In the genomic region with DNA sequence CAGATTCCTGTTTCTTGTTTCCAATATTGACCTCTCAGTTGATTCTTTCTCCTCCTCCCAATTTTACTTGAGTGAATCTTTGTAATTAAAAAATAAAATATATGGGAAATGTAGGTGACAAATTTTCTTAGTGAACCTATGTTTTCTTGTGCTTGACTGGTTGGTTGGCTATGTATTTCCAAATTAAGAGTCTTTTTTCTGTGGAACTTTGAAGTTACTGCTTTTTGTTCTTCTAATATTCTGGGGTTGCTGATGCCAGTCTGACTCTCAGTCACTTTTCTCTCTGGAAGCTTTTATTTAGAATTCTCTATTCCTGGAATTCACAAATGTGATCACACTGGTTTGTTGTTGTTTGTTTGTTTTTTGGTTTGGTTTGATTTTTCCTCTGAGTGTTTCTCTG, we compare ENCODE assay signal across 30 cellular contexts. TPM values are rescaled to one million over a fixed set of nuclear protein-coding genes. Genes with fewer than 3 reads are reported as not detected.
DNase-seq lines count a peak whose midpoint lies in the region; ATAC-seq and TF ChIP-seq lines count a peak whose summit lies in the region.
"Had no signal": no experiment of that assay in that cellular context is flagged by ENCODE, and none has a peak within 500 bp of the region (broad histone marks: within the 10 kb centered on the region; RNA-seq: fewer than 3 reads in every experiment).

No MANE protein-coding gene starts in this region.

- POLR2A ChIA-PET in CD8-positive, alpha-beta T cell (lab: Charles Lee): no interaction called here

- DNase-seq in CD14-positive monocyte (ENCODE audit: low spot score) (no peak), prostate gland (ENCODE audit: low spot score) (no peak), suprapubic skin (ENCODE audit: low spot score in 2 of 2) (no peak)
- no peak for DNase-seq in CD8-positive, alpha-beta T cell
- no peak for DNase-seq in central memory CD8-positive, alpha-beta T cell (ENCODE audit: low spot score in 2 of 2)
- no peak for DNase-seq in stimulated activated CD4-positive, alpha-beta T cell treated with anti-CD3 and anti-CD28 coated beads, Interleukin-1b, Interleukin-23, amount 100 ng/mL, for 48 hours
- DNase-seq: activated CD4-positive, alpha-beta memory T cell treated with anti-CD3 and anti-CD28 coated beads, Interleukin-2, amount 10 ng/mL, durations not matched to agents 7 days and 5 days; activated CD4-positive, CD25-positive, alpha-beta regulatory T cell treated with anti-CD3 and anti-CD28 coated beads, Interleukin-2, amount 50 U/mL, for 72 hours; activated CD8-positive, alpha-beta memory T cell treated with anti-CD3 and anti-CD28 coated beads, Interleukin-2, amount 50 U/mL, for 4 hours; activated effector memory CD4-positive, alpha-beta T cell treated with anti-CD3 and anti-CD28 coated beads, Interleukin-2, amount 50 U/mL, for 16 hours; caudate nucleus; cortex of kidney; DMS153; Kasumi-1; left ventricle myocardium superior; midbrain; naive B cell; NCI-H1436 treated with DMSO at 0.1 percent for 48 hours; NCI-H2081 treated with DMSO at 0.1 percent for 48 hours; NCI-H2227 treated with DMSO at 0.1 percent for 48 hours; NCI-H526 treated with DMSO at 0.1 percent for 48 hours; SK-N-SH; stimulated activated naive CD4-positive, alpha-beta T cell treated with Interleukin-2 at 50 U/mL for 16 hours had no signal

- ATAC-seq in CD8-positive, alpha-beta T cell: no peak
- ATAC-seq in central memory CD8-positive, alpha-beta T cell (replicated peaks; ENCODE audit: extremely low read depth, poor library complexity, severe bottlenecking): no peak
- ATAC-seq in GM21825 (IDR thresholded peaks at IDR 0.05; ENCODE audit: unreplicated experiment): no peak
- ATAC-seq: esophagus mucosa, GM12878, left ventricle myocardium superior, Right ventricle myocardium inferior had no signal

- TF ChIP-seq CTCF in CD14-positive monocyte (IDR thresholded peaks at IDR 0.05) (no peak), neutrophil (IDR thresholded peaks at IDR 0.05) (no peak), prostate gland (IDR thresholded peaks at IDR 0.05) (no peak), suprapubic skin (IDR thresholded peaks at IDR 0.05) (no peak)
- TF ChIP-seq CTCF in CD8-positive, alpha-beta T cell (IDR thresholded peaks at IDR 0.05): no peak

- no peak for TF ChIP-seq EP300 in suprapubic skin (IDR thresholded peaks at IDR 0.05)

- H3K36me3 Mint-ChIP-seq in CD14-positive monocyte: peaks cover 23 to 36% of the 10 kb centered on the region in 2 donors
- H3K36me3 Mint-ChIP-seq in CD8-positive, alpha-beta T cell: peaks cover 39% of the 10 kb centered on the region
- peaks cover 31% of the 10 kb centered on the region for H3K36me3 Mint-ChIP-seq in central memory CD8-positive, alpha-beta T cell (ENCODE audit: insufficient read depth)
- H3K36me3 Mint-ChIP-seq: naive B cell had no signal

- intact Hi-C loops in CD14-positive monocyte (cut with micrococcal nuclease) (no loop called here), prostate gland (cut with DNase I) (no loop called here)
- intact Hi-C loops in CD8-positive, alpha-beta T cell (cut with DNase I, micrococcal nuclease): no loop called here

- H3K27ac Mint-ChIP-seq in CD14-positive monocyte: peak overlapping the region in 5 of 7 donors; percentile 17 to 38 (median 27)
- H3K27ac Mint-ChIP-seq in CD8-positive, alpha-beta T cell: peak overlapping the region; percentile 46
- peak overlapping the region; percentile 68 for H3K27ac Mint-ChIP-seq in central memory CD8-positive, alpha-beta T cell (ENCODE audit: low read depth)
- H3K27ac Mint-ChIP-seq: activated CD4-positive, alpha-beta memory T cell treated with anti-CD3 and anti-CD28 coated beads, Interleukin-2, amount 10 ng/mL, durations not matched to agents 7 days and 5 days; T-helper 1 cell treated with Interleukin-12 subunit alpha and Interleukin-12 subunit beta and Interleukin-4 antibody, amounts not matched to agents 30 μg/mL and 1 μg/mL, for 36 hours had no signal

- no peaks in the 10 kb centered on the region for H3K27me3 Mint-ChIP-seq in CD14-positive monocyte (ENCODE audit: low read depth in 3 of 3)
- H3K27me3 Mint-ChIP-seq in CD8-positive, alpha-beta T cell (ENCODE audit: low read depth): no peaks in the 10 kb centered on the region
- no peaks in the 10 kb centered on the region for H3K27me3 Mint-ChIP-seq in central memory CD8-positive, alpha-beta T cell
- H3K27me3 Mint-ChIP-seq: activated CD4-positive, alpha-beta memory T cell treated with anti-CD3 and anti-CD28 coated beads, Interleukin-2, amount 10 ng/mL, durations not matched to agents 7 days and 5 days; naive B cell had no signal

- H3K4me1 Mint-ChIP-seq in CD14-positive monocyte: peaks cover 67% of the 10 kb centered on the region
- H3K4me1 Mint-ChIP-seq in CD8-positive, alpha-beta T cell (ENCODE audit: low read depth): peaks cover 82% of the 10 kb centered on the region
- H3K4me1 Mint-ChIP-seq in central memory CD8-positive, alpha-beta T cell: peaks cover 69% of the 10 kb centered on the region

- H3K4me3 Mint-ChIP-seq in CD14-positive monocyte: no peak overlapping the region
- H3K4me3 Mint-ChIP-seq in CD8-positive, alpha-beta T cell: peak overlapping the region; percentile 9
- peak overlapping the region; percentile 33 for H3K4me3 Mint-ChIP-seq in central memory CD8-positive, alpha-beta T cell
- H3K4me3 Mint-ChIP-seq: activated CD4-positive, alpha-beta memory T cell treated with anti-CD3 and anti-CD28 coated beads, Interleukin-2, amount 10 ng/mL, durations not matched to agents 7 days and 5 days; T-helper 1 cell treated with Interleukin-12 subunit alpha and Interleukin-12 subunit beta and Interleukin-4 antibody, amounts not matched to agents 30 μg/mL and 1 μg/mL, for 36 hours had no signal

- CTCF ChIA-PET in CD8-positive, alpha-beta T cell (lab: Charles Lee): interaction anchor here (1.4 kb wide), 1 partner anchor 39 kb away, joined by 4 read pairs; no protein-coding TSS in a partner anchor

- TF ChIP-seq POLR2A in prostate gland (IDR thresholded peaks at IDR 0.05) (no peak), suprapubic skin (IDR thresholded peaks at IDR 0.05) (no peak)

- H3K27ac ChIP-seq in CD8-positive, alpha-beta T cell (ENCODE audit: low read depth, low read length): no peak overlapping the region
- peak overlapping the region; percentile 68 for H3K27ac ChIP-seq in neutrophil
- no peak overlapping the region for H3K27ac ChIP-seq in prostate gland
- no peak overlapping the region for H3K27ac ChIP-seq in suprapubic skin

- peaks cover 4% of the 10 kb centered on the region for H3K36me3 ChIP-seq in CD8-positive, alpha-beta T cell (ENCODE audit: insufficient read depth, low read length)
- H3K36me3 ChIP-seq in neutrophil (peaks cover 10% of the 10 kb centered on the region), prostate gland (no peaks in the 10 kb centered on the region), suprapubic skin (peaks cover 4% of the 10 kb centered on the region)

- no peaks in the 10 kb centered on the region for H3K27me3 ChIP-seq in CD8-positive, alpha-beta T cell (ENCODE audit: insufficient read depth, low read length)
- no peaks in the 10 kb centered on the region for H3K27me3 ChIP-seq in neutrophil
- H3K27me3 ChIP-seq in prostate gland (replicated peaks; ENCODE audit: insufficient read depth): no peaks in the 10 kb centered on the region
- no peaks in the 10 kb centered on the region for H3K27me3 ChIP-seq in suprapubic skin

- H3K4me3 ChIP-seq in CD8-positive, alpha-beta T cell (ENCODE audit: low read depth, low read length): no peak overlapping the region
- H3K4me3 ChIP-seq in neutrophil (ENCODE audit: low read depth in 1 of 2, low read length in 1 of 2) (no peak overlapping the region), prostate gland (no peak overlapping the region), suprapubic skin (no peak overlapping the region)
- H3K4me3 ChIP-seq: GM12878, HAP-1 had no signal

- H3K9me3 Mint-ChIP-seq in CD14-positive monocyte: no peaks in the 10 kb centered on the region
- H3K9me3 Mint-ChIP-seq in CD8-positive, alpha-beta T cell: no peaks in the 10 kb centered on the region
- H3K9me3 Mint-ChIP-seq in central memory CD8-positive, alpha-beta T cell: no peaks in the 10 kb centered on the region
- H3K9me3 Mint-ChIP-seq: activated CD4-positive, alpha-beta memory T cell treated with anti-CD3 and anti-CD28 coated beads, Interleukin-2, amount 10 ng/mL, durations not matched to agents 7 days and 5 days; naive B cell; T-helper 1 cell treated with Interleukin-12 subunit alpha and Interleukin-12 subunit beta and Interleukin-4 antibody, amounts not matched to agents 30 μg/mL and 1 μg/mL, for 36 hours had no signal

- no peaks in the 10 kb centered on the region for H3K9me3 ChIP-seq in CD8-positive, alpha-beta T cell (ENCODE audit: low read length)
- H3K9me3 ChIP-seq in neutrophil (no peaks in the 10 kb centered on the region), prostate gland (no peaks in the 10 kb centered on the region), suprapubic skin (no peaks in the 10 kb centered on the region)
- H3K9me3 ChIP-seq: HAP-1, SK-N-SH had no signal

- peaks cover 72% of the 10 kb centered on the region for H3K4me1 ChIP-seq in CD8-positive, alpha-beta T cell (ENCODE audit: insufficient read depth, low read length)
- H3K4me1 ChIP-seq in neutrophil (ENCODE audit: control insufficient read depth in 1 of 2, insufficient read depth in 1 of 2, low read depth in 1 of 2, low read length in 1 of 2): peaks cover 54 to 56% of the 10 kb centered on the region in 2 experiments
- H3K4me1 ChIP-seq in prostate gland (replicated peaks): peaks cover 11% of the 10 kb centered on the region
- H3K4me1 ChIP-seq in suprapubic skin: peaks cover 75% of the 10 kb centered on the region

RNA-seq across cellular contexts. Expression of gene LSM14A, which starts 9.8 kb away (rescaled TPM):
- 10 to 100 TPM; 82.7 to 91.8 TPM for polyA plus RNA-seq in CD14-positive monocyte
- 100 to 1,000 TPM; 233 to 246 TPM for total RNA-seq in CD8-positive, alpha-beta T cell
- total RNA-seq in prostate gland (100 to 1,000 TPM; 145 to 189 TPM), suprapubic skin (100 to 1,000 TPM; 107 to 156 (median 116) TPM)

Comparison
In these comparisons a context has a peak if more than half of its experiments do, and no peak if none do; other contexts are left out.
1. H3K4me3 Mint-ChIP-seq: peak in CD8-positive, alpha-beta T cell (single experiment) and central memory CD8-positive, alpha-beta T cell (single experiment); none in CD14-positive monocyte (0 of 2).
2. Peak in every context shown above with its lines, with median percentiles within 50 percentile points of each other: H3K27ac Mint-ChIP-seq.